In genomic region chr10:26839966-26840627, GRCh38 we compare ENCODE assay signal across 1 cellular context.
TF ChIP-seq lines count a peak whose summit lies in the region.

No MANE protein-coding gene starts in this region.

TF ChIP-seq in IMR-90, 13 proteins besides CTCF, POLR2A, EP300 and RAD21:
- TF ChIP-seq MAZ (IDR thresholded peaks at IDR 0.05; ENCODE audit: borderline replicate concordance, low read depth, low read length) (no peak), USF2 (IDR thresholded peaks at IDR 0.05; ENCODE audit: low read depth, low read length) (no peak), BHLHE40 (IDR thresholded peaks at IDR 0.05; ENCODE audit: low read depth, low read length) (no peak), SMC3 (IDR thresholded peaks at IDR 0.05; ENCODE audit: low read depth, low read length) (no peak), RCOR1 (IDR thresholded peaks at IDR 0.05; ENCODE audit: insufficient replicate concordance, low read length) (no peak), CEBPB (IDR thresholded peaks at IDR 0.05; ENCODE audit: low read depth, low read length) (no peak)
